In the genomic region with DNA sequence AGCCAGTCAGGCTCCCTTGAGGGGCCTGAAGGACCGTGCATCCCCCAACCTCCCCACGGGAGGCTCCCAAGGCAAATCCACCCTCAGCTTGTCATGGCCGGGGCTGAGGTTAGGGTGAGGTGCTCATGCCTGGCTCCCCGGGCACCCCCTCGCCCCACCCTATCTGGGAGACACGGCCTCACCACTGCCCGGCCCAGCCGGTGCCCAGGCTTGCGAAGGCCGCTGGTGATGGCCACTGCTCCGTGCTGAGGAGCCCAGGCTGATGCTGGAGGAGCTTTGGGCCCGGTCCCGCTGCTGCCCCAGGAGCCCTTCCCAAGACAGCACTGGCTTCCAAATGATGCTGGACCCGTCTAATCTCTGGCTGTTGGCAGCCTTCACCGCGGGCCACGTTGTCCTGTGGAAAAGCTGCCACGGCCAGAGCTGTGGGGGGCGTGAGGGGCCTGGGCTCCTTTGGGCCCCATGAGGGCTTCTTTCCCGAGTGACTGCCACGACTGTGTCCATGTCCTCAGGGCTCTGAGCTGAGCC, we compare ENCODE assay signal across 25 cellular contexts.
DNase-seq lines count a peak whose midpoint lies in the region; ATAC-seq and TF ChIP-seq lines count a peak whose summit lies in the region.
"Had no signal": no experiment of that assay in that cellular context is flagged by ENCODE, and none has a peak within 500 bp of the region (broad histone marks: within the 10 kb centered on the region; RNA-seq: fewer than 3 reads in every experiment).

No MANE protein-coding gene starts in this region.

- 96% methylated on average over 14 to 19 of the region's 21 CpGs for WGBS in mesodermal cell (ENCODE audit: insufficient coverage in 2 of 2), 2 experiments

- H3K4me3 ChIP-seq in mesodermal cell (ENCODE audit: extremely low read depth, insufficient read depth, low read length, poor library complexity, severe bottlenecking): no peak overlapping the region
- H3K4me3 ChIP-seq in tibial artery: no peak overlapping the region
- no peak overlapping the region for H3K4me3 ChIP-seq in colonic mucosa
- H3K4me3 ChIP-seq: breast epithelium, prostate gland, tibial nerve had no signal

- no peak overlapping the region for H3K4me3 Mint-ChIP-seq in CD4-positive, alpha-beta T cell
- H3K4me3 Mint-ChIP-seq: activated CD4-positive, alpha-beta T cell treated with anti-CD3 and anti-CD28 coated beads for 36 hours; activated T-cell treated with anti-CD3 and anti-CD28 coated beads, Interleukin-2, amount 50 U/mL, for 72 hours; stimulated activated naive CD8-positive, alpha-beta T cell treated with anti-CD3 and anti-CD28 coated beads, Interleukin-15, Interleukin-2, amounts not matched to agents 100 ng/mL and 50 ng/mL, for 24 hours had no signal

- peaks cover 5% of the 10 kb centered on the region for H3K9me3 Mint-ChIP-seq in CD4-positive, alpha-beta T cell

- no peaks in the 10 kb centered on the region for H3K27me3 Mint-ChIP-seq in CD4-positive, alpha-beta T cell
- H3K27me3 Mint-ChIP-seq: activated CD4-positive, alpha-beta T cell treated with anti-CD3 and anti-CD28 coated beads for 36 hours; stimulated activated naive CD8-positive, alpha-beta T cell treated with anti-CD3 and anti-CD28 coated beads, Interleukin-15, Interleukin-2, amounts not matched to agents 100 ng/mL and 50 ng/mL, for 24 hours had no signal

- H3K27ac ChIP-seq in mesodermal cell (ENCODE audit: low read depth, low read length, severe bottlenecking): peak overlapping the region; percentile 29
- no peak overlapping the region for H3K27ac ChIP-seq in tibial artery
- H3K27ac ChIP-seq in colonic mucosa: no peak overlapping the region
- no peak overlapping the region for H3K27ac ChIP-seq in CD4-positive, alpha-beta T cell (ENCODE audit: low read depth, low read length)
- H3K27ac ChIP-seq: breast epithelium, foreskin keratinocyte, neutrophil, prostate gland, tibial nerve had no signal

- H3K4me1 ChIP-seq in mesodermal cell (ENCODE audit: control insufficient read depth, insufficient read depth, low read length, poor library complexity, severe bottlenecking) (peaks cover 7% of the 10 kb centered on the region), tibial artery (no peaks in the 10 kb centered on the region), colonic mucosa (no peaks in the 10 kb centered on the region)
- H3K4me1 ChIP-seq: foreskin keratinocyte had no signal

- H3K9ac ChIP-seq in colonic mucosa (ENCODE audit: low read depth in 2 of 2, low read length in 2 of 2): no peak overlapping the region

- no peak overlapping the region for H3K27ac Mint-ChIP-seq in CD4-positive, alpha-beta T cell
- H3K27ac Mint-ChIP-seq: activated CD4-positive, alpha-beta T cell treated with anti-CD3 and anti-CD28 coated beads for 36 hours; activated T-cell treated with anti-CD3 and anti-CD28 coated beads, Interleukin-2, amount 50 U/mL, for 72 hours; stimulated activated naive CD8-positive, alpha-beta T cell treated with anti-CD3 and anti-CD28 coated beads, Interleukin-15, Interleukin-2, amounts not matched to agents 100 ng/mL and 50 ng/mL, for 24 hours had no signal

- POLR2A ChIA-PET in CD4-positive, alpha-beta T cell (lab: Charles Lee): no interaction called here

- H3K36me3 Mint-ChIP-seq in CD4-positive, alpha-beta T cell (ENCODE audit: low read depth): no peaks in the 10 kb centered on the region

- CTCF ChIA-PET in CD4-positive, alpha-beta T cell (lab: Charles Lee): no interaction called here

- H3K27me3 ChIP-seq in tibial artery: peaks cover 0 to 24% of the 10 kb centered on the region in 2 donors
- no peaks in the 10 kb centered on the region for H3K27me3 ChIP-seq in colonic mucosa
- H3K27me3 ChIP-seq in CD4-positive, alpha-beta T cell (ENCODE audit: control insufficient read depth, insufficient read depth, low read length): no peaks in the 10 kb centered on the region
- H3K27me3 ChIP-seq: tibial nerve had no signal

- TF ChIP-seq CTCF in tibial artery (IDR thresholded peaks at IDR 0.05) (no peak), colonic mucosa (IDR thresholded peaks at IDR 0.05) (no peak)
- TF ChIP-seq CTCF in CD4-positive, alpha-beta T cell (IDR thresholded peaks at IDR 0.05): no peak

- peak; percentile 37 for ATAC-seq in left ventricle myocardium superior
- ATAC-seq in CD4-positive, alpha-beta T cell (ENCODE audit: poor library complexity): no peak
- ATAC-seq: activated CD4-positive, alpha-beta T cell treated with anti-CD3 and anti-CD28 coated beads for 36 hours; activated T-cell treated with anti-CD3 and anti-CD28 coated beads, Interleukin-2, amount 50 U/mL, for 72 hours; esophagus mucosa; foreskin keratinocyte had no signal

- peak; percentile 10 for DNase-seq in activated T-cell treated with anti-CD3 and anti-CD28 coated beads, Interleukin-2, amount 50 U/mL, for 1 hour
- DNase-seq in activated T-cell treated with anti-CD3 and anti-CD28 coated beads, Interleukin-2, amount 50 U/mL, for 48 hours: no peak
- DNase-seq in left ventricle myocardium superior (no peak), tibial artery (peak; percentile 17 to 62), RKO (ENCODE audit: low spot score) (no peak), colonic mucosa (no peak)
- no peak for DNase-seq in CD4-positive, alpha-beta T cell
- DNase-seq: activated CD4-positive, alpha-beta T cell treated with anti-CD3 and anti-CD28 coated beads for 36 hours; activated naive CD4-positive, alpha-beta T cell treated with anti-CD3 and anti-CD28 coated beads, Interleukin-2, amount 50 U/mL, for 16 hours; activated T-cell treated with anti-CD3 and anti-CD28 coated beads, Interleukin-2, amount 50 U/mL, for 72 hours; amniotic stem cell; cortex of kidney; foreskin keratinocyte; IMR-90; mammary epithelial cell; NCI-H2171; NCI-H510A; SHP77 treated with DMSO at 0.1 percent for 48 hours had no signal

- no peaks in the 10 kb centered on the region for H3K36me3 ChIP-seq in mesodermal cell (ENCODE audit: control insufficient read depth, insufficient read depth, low read length)
- H3K36me3 ChIP-seq in tibial artery: no peaks in the 10 kb centered on the region
- no peaks in the 10 kb centered on the region for H3K36me3 ChIP-seq in colonic mucosa
- H3K36me3 ChIP-seq: breast epithelium, neutrophil, prostate gland, tibial nerve had no signal

- H3K4me1 Mint-ChIP-seq in CD4-positive, alpha-beta T cell (ENCODE audit: low read depth): no peaks in the 10 kb centered on the region
- H3K4me1 Mint-ChIP-seq: activated CD4-positive, alpha-beta T cell treated with anti-CD3 and anti-CD28 coated beads for 36 hours had no signal

- H3K9me3 ChIP-seq in mesodermal cell (ENCODE audit: control insufficient read depth, low read length) (peaks cover 7% of the 10 kb centered on the region), tibial artery (no peaks in the 10 kb centered on the region), colonic mucosa (no peaks in the 10 kb centered on the region)
- H3K9me3 ChIP-seq in CD4-positive, alpha-beta T cell (ENCODE audit: control insufficient read depth, low read length): no peaks in the 10 kb centered on the region
- H3K9me3 ChIP-seq: breast epithelium, neutrophil, prostate gland, tibial nerve had no signal

- intact Hi-C loops in left ventricle myocardium superior (cut with micrococcal nuclease): no loop called here
- intact Hi-C loops in tibial artery (cut with DNase I; ENCODE audit: low total_unique reads): no loop called here
- intact Hi-C loops in colonic mucosa (cut with DNase I): no loop called here
- intact Hi-C loops in CD4-positive, alpha-beta T cell (cut with DNase I, micrococcal nuclease): no loop called here

Comparison
In these comparisons a context has a peak if more than half of its experiments do, and no peak if none do; other contexts are left out.
1. DNase-seq: peak in activated T-cell treated with anti-CD3 and anti-CD28 coated beads, Interleukin-2, amount 50 U/mL, for 1 hour (single experiment) and tibial artery (2 of 2); none in activated T-cell treated with anti-CD3 and anti-CD28 coated beads, Interleukin-2, amount 50 U/mL, for 48 hours (0 of 2), left ventricle myocardium superior (single experiment), RKO (single experiment), colonic mucosa (single experiment) and CD4-positive, alpha-beta T cell (0 of 10).